In genomic region chr7:117791877-117792780, GRCh38 we compare ENCODE assay signal across 8 cellular contexts.
DNase-seq lines count a peak whose midpoint lies in the region; ATAC-seq and TF ChIP-seq lines count a peak whose summit lies in the region.

No MANE protein-coding gene starts in this region.

- no peaks in the 10 kb centered on the region for H3K36me3 ChIP-seq in right lobe of liver
- peaks cover 0 to 14% (median 4%) of the 10 kb centered on the region in 4 donors for H3K36me3 ChIP-seq in stomach

- H3K27me3 ChIP-seq in right lobe of liver (no peaks in the 10 kb centered on the region), stomach (no peaks in the 10 kb centered on the region)

- H3K4me1 ChIP-seq in right lobe of liver (no peaks in the 10 kb centered on the region), stomach (no peaks in the 10 kb centered on the region)

- H3K27ac ChIP-seq in right lobe of liver: no peak overlapping the region
- H3K27ac ChIP-seq in stomach: peak overlapping the region in 2 of 5 donors; percentile 5 to 26

- H3K4me3 ChIP-seq in right lobe of liver (no peak overlapping the region), stomach (no peak overlapping the region)

- ATAC-seq in GM18498 (IDR thresholded peaks at IDR 0.05; ENCODE audit: unreplicated experiment) (peak; percentile 84), GM21786 (IDR thresholded peaks at IDR 0.05; ENCODE audit: unreplicated experiment) (peak; percentile 63), right lobe of liver (peak; percentile 66 to 83 (median 76))

- DNase-seq in Kasumi-1 (lab: John Stamatoyannopoulos, UW): peak; percentile 97 to 98
- no peak for DNase-seq in right lobe of liver
- DNase-seq in stomach: no peak
- no peak for DNase-seq in central memory CD4-positive, alpha-beta T cell
- no peak for DNase-seq in NCI-H187 treated with DMSO at 0.1 percent for 48 hours (lab: John Stamatoyannopoulos, UW)
- DNase-seq in activated CD4-positive, alpha-beta T cell treated with anti-CD3 and anti-CD28 coated beads, Interleukin-2, amount 50 U/mL, for 48 hours: no peak

- H3K9me3 ChIP-seq in right lobe of liver (no peaks in the 10 kb centered on the region), stomach (no peaks in the 10 kb centered on the region)

- 46% methylated on average over 12 of the region's 18 CpGs for WGBS in right lobe of liver (ENCODE audit: insufficient coverage, low coverage, low lambda C conversion rate, missing lambda C conversion rate)
- WGBS in stomach, 5 donors: 78 to 88% (median 84%) methylated on average over 18 of the region's 18 CpGs

- TF ChIP-seq POLR2A in right lobe of liver (IDR thresholded peaks at IDR 0.05) (no peak), stomach (IDR thresholded peaks at IDR 0.05) (no peak)

- TF ChIP-seq CTCF in right lobe of liver (IDR thresholded peaks at IDR 0.05) (no peak), stomach (IDR thresholded peaks at IDR 0.05) (no peak)

- intact Hi-C loops in right lobe of liver (cut with DNase I): no loop called here
- intact Hi-C loops in stomach (cut with DNase I; ENCODE audit: low total_unique reads): no loop called here

- no peak for TF ChIP-seq EP300 in stomach (IDR thresholded peaks at IDR 0.05)

Comparison
In these comparisons a context has a peak if more than half of its experiments do, and no peak if none do; other contexts are left out.
1. DNase-seq: peak in Kasumi-1 (2 of 2); none in right lobe of liver (0 of 3), stomach (single experiment), central memory CD4-positive, alpha-beta T cell (single experiment), NCI-H187 treated with DMSO at 0.1 percent for 48 hours (single experiment) and activated CD4-positive, alpha-beta T cell treated with anti-CD3 and anti-CD28 coated beads, Interleukin-2, amount 50 U/mL, for 48 hours (0 of 2).
2. Peak in every context shown above with its lines, with median percentiles within 50 percentile points of each other: ATAC-seq.